Comparison of ENCODE assay signal across 7 cellular contexts in the genomic region with DNA sequence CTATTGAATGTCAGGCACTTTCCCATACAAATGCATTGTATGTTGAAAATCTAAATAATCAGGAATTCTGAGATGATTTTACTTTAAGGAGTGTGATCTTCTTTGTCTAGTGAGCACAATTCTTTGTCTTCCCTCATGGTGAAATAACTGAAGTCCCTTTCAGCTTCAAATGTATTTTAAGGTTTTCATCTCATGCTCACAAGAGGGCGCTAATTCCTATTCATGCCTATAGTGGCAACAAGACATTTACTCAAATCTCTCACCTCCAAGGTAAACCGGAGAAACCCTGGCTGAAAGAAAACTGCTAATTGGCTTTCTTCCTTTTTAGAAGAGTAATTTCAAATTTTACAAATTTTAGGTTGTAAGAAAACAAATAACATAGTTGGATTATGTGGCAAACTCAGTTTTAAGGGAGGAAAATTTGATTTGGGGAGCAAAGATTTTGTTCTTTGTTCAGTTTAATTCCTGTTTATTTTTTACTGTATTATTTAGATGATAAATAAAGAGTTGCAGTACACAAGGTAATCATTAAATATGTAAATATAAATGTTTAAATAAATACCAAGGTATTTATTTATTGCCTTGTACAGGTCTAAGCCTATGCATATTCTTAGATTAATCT.
A peak's percentile ranks its signal among the peaks of the same experiment; 100 is the strongest.
DNase-seq lines count a peak whose midpoint lies in the region; ATAC-seq and TF ChIP-seq lines count a peak whose summit lies in the region.

No MANE protein-coding gene starts in this region.

- WGBS in adrenal gland, 4 donors = 2 to 16% (median 8%) methylated on average over 2 of the region's 2 CpGs
- WGBS in tibial nerve, 2 donors = 10 to 13% methylated on average over 2 of the region's 2 CpGs

- TF ChIP-seq POLR2A in adrenal gland (IDR thresholded peaks at IDR 0.05) (no peak), tibial nerve (IDR thresholded peaks at IDR 0.05) (no peak)

- peak; percentile 7 for DNase-seq in GF-D8 (lab: John Stamatoyannopoulos, UW)
- peak; percentile 64 for DNase-seq in NCI-H2196 (lab: John Stamatoyannopoulos, UW; ENCODE audit: unreplicated experiment)
- DNase-seq in adrenal gland = peak in 4 of 7 donors; percentile 10 to 21 (median 17)
- peak; percentile 28 for DNase-seq in iPS DF 19.7 (ENCODE audit: low read depth, low spot score)
- DNase-seq in tibial nerve (ENCODE audit: low spot score in 2 of 2) = peak in 1 of 2 donors; percentile 17

- no peak overlapping the region for H3K4me3 ChIP-seq in adrenal gland
- H3K4me3 ChIP-seq in tibial nerve = no peak overlapping the region

- no peaks in the 10 kb centered on the region for H3K36me3 ChIP-seq in adrenal gland (replicated peaks in 1 of 2)
- H3K36me3 ChIP-seq in tibial nerve = no peaks in the 10 kb centered on the region

- H3K27ac ChIP-seq in adrenal gland (no peak overlapping the region), tibial nerve (peak overlapping the region in 2 of 4 donors; percentile 49 to 61)

- peak; percentile 62 for ATAC-seq in HG02610 (IDR thresholded peaks at IDR 0.05; ENCODE audit: unreplicated experiment)
- ATAC-seq in GM21717 (IDR thresholded peaks at IDR 0.05; ENCODE audit: unreplicated experiment) = no peak

- H3K27me3 ChIP-seq in adrenal gland (no peaks in the 10 kb centered on the region), tibial nerve (no peaks in the 10 kb centered on the region)

- intact Hi-C loops in adrenal gland (cut with DNase I) = loop anchor here (5.0 to 10.0 kb wide), 2 partner anchors 279 to 286 kb away; no protein-coding TSS in a partner anchor

- no peaks in the 10 kb centered on the region for H3K4me1 ChIP-seq in adrenal gland (replicated peaks in 1 of 2)
- H3K4me1 ChIP-seq in tibial nerve = peaks cover 0 to 4% (median 0%) of the 10 kb centered on the region in 4 donors

- no peak for TF ChIP-seq EP300 in tibial nerve (IDR thresholded peaks at IDR 0.05)

- H3K9me3 ChIP-seq in adrenal gland (replicated peaks in 1 of 3) (no peaks in the 10 kb centered on the region), tibial nerve (peaks cover 0 to 11% (median 0%) of the 10 kb centered on the region in 4 donors)

- TF ChIP-seq CTCF in adrenal gland (IDR thresholded peaks at IDR 0.05) = peak; percentile 35 to 70 (median 56)
- TF ChIP-seq CTCF in tibial nerve (IDR thresholded peaks at IDR 0.05) = peak; percentile 38 to 57 (median 52)
